17 cellular contexts compared by ENCODE assay signal in genomic region chr1:61979729-61980128, GRCh38.
"Had no signal": no experiment of that assay in that cellular context is flagged by ENCODE, and none has a peak within 500 bp of the region (broad histone marks: within the 10 kb centered on the region; RNA-seq: fewer than 3 reads in every experiment).

No MANE protein-coding gene starts in this region.

- H3K4me3 Mint-ChIP-seq: memory B cell; natural killer cell treated with Interleukin-12 subunit alpha and Interleukin-12 subunit beta and Interleukin-15 and Interleukin-18, amount 100 ng/mL, for 72 hours had no signal

- H3K27ac Mint-ChIP-seq: memory B cell; natural killer cell treated with Interleukin-12 subunit alpha and Interleukin-12 subunit beta and Interleukin-15 and Interleukin-18, amount 100 ng/mL, for 72 hours had no signal

- FAIRE-seq: small intestine had no signal

- DNase-seq: colonic mucosa; dermis blood vessel endothelial cell; foreskin melanocyte; heart left ventricle; hippocampal formation; islet precursor cell; left ventricle myocardium inferior; lower lobe of right lung; midbrain; occipital lobe; small intestine; stimulated activated CD4-positive, alpha-beta T cell treated with anti-CD3 and anti-CD28 coated beads, Interleukin-12 subunit alpha, Interleukin-12 subunit beta, amount 100 ng/mL, for 4 hours; stimulated activated naive CD4-positive, alpha-beta T cell treated with Interleukin-2 at 50 U/mL for 16 hours; trophoblast cell had no signal

- H3K4me1 ChIP-seq: colonic mucosa, lower lobe of right lung, right atrium auricular region had no signal

- H3K36me3 ChIP-seq: colonic mucosa, heart left ventricle, left ventricle myocardium inferior, lower lobe of right lung, right atrium auricular region had no signal

- H3K36me3 Mint-ChIP-seq: natural killer cell treated with Interleukin-12 subunit alpha and Interleukin-12 subunit beta and Interleukin-15 and Interleukin-18, amount 100 ng/mL, for 72 hours had no signal

- H3K9me3 Mint-ChIP-seq: memory B cell; natural killer cell treated with Interleukin-12 subunit alpha and Interleukin-12 subunit beta and Interleukin-15 and Interleukin-18, amount 100 ng/mL, for 72 hours had no signal

- H3K27me3 ChIP-seq: colonic mucosa, heart left ventricle, right atrium auricular region had no signal

- H3K9me3 ChIP-seq: colonic mucosa, heart left ventricle, left ventricle myocardium inferior, lower lobe of right lung, right atrium auricular region had no signal

- H3K27me3 Mint-ChIP-seq: memory B cell; natural killer cell treated with Interleukin-12 subunit alpha and Interleukin-12 subunit beta and Interleukin-15 and Interleukin-18, amount 100 ng/mL, for 72 hours had no signal

- H3K4me3 ChIP-seq: colonic mucosa, heart left ventricle, left ventricle myocardium inferior, lower lobe of right lung, right atrium auricular region had no signal

- H3K27ac ChIP-seq: colonic mucosa, heart left ventricle, left ventricle myocardium inferior, lower lobe of right lung, right atrium auricular region had no signal

- ATAC-seq: heart left ventricle; lower lobe of right lung; natural killer cell treated with Interleukin-12 subunit alpha and Interleukin-12 subunit beta and Interleukin-15 and Interleukin-18, amount 100 ng/mL, for 72 hours had no signal
